ENCODE assay signal across 8 cellular contexts in the genomic region with DNA sequence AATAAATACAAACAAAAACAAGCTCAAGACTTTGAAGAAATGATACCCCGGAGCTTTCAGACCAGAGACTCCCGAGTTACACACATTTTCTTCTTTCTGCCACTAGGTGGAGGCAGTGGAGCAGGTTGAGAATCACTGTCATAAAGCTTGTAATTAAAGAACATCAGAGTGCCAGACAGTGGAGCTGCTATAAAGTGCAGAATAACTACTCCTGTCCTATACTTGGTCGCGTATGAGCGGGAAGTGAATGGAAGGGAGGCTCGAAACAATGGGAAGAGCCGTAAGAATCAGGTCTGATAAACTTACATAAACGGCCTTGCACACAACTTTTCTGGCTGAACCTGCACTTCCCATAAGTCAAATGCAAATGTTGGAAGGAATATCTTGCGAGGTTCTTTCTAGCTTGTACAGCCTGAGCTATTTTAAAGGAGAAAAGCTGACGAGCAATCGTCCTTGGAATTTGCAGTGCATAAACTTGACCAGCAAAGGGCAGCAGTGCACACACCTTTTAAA.
A peak's percentile ranks its signal among the peaks of the same experiment; 100 is the strongest.
DNase-seq lines count a peak whose midpoint lies in the region; ATAC-seq lines count a peak whose summit lies in the region.

No MANE protein-coding gene starts in this region.

- ATAC-seq in HG02973 (IDR thresholded peaks at IDR 0.05; ENCODE audit: unreplicated experiment) = peak; percentile 66
- ATAC-seq in right cardiac atrium = peak; percentile 82

- WGBS in right cardiac atrium = 4% methylated on average over 11 of the region's 11 CpGs

- H3K27ac ChIP-seq in right cardiac atrium (ENCODE audit: low read length) = no peak overlapping the region

- peaks cover 18% of the 10 kb centered on the region for H3K27me3 ChIP-seq in adipocyte (replicated peaks; ENCODE audit: control insufficient read depth, insufficient read depth, low read length)
- H3K27me3 ChIP-seq in right cardiac atrium (ENCODE audit: control insufficient read depth, insufficient read depth) = no peaks in the 10 kb centered on the region

- H3K9me3 ChIP-seq in adipocyte (ENCODE audit: control insufficient read depth, low read length) (no peaks in the 10 kb centered on the region), right cardiac atrium (ENCODE audit: control insufficient read depth, low read length) (no peaks in the 10 kb centered on the region)

- intact Hi-C loops in right cardiac atrium (cut with DNase I) = no loop called here

- H3K4me3 ChIP-seq in adipocyte (ENCODE audit: low read length) (no peak overlapping the region), right cardiac atrium (ENCODE audit: low read length) (no peak overlapping the region), skeletal muscle cell (ENCODE audit: low read depth, low read length) (no peak overlapping the region)

- DNase-seq in SIG-M5 treated with dmso at 0.1 percent for 504 hours (lab: John Stamatoyannopoulos, UW; ENCODE audit: unreplicated experiment) = peak; percentile 57
- DNase-seq in SIG-M5 (lab: John Stamatoyannopoulos, UW) = no peak
- DNase-seq in NCI-H526 treated with DMSO at 0.1 percent for 48 hours (lab: John Stamatoyannopoulos, UW) = peak; percentile 95
- peak; percentile 83 for DNase-seq in adipocyte (ENCODE audit: low read depth)
- peak in 1 of 3 donors; percentile 29 for DNase-seq in right cardiac atrium
- DNase-seq in skeletal muscle cell (ENCODE audit: low read depth) = peak; percentile 6
- DNase-seq in effector CD4-positive, alpha-beta T cell = no peak

- no peaks in the 10 kb centered on the region for H3K36me3 ChIP-seq in adipocyte (ENCODE audit: control insufficient read depth, insufficient read depth, low read length, severe bottlenecking)

- H3K9ac ChIP-seq in adipocyte (ENCODE audit: low read length) = no peak overlapping the region

- no peaks in the 10 kb centered on the region for H3K4me1 ChIP-seq in adipocyte (ENCODE audit: control insufficient read depth, insufficient read depth, low read length)
- H3K4me1 ChIP-seq in right cardiac atrium (ENCODE audit: control insufficient read depth, insufficient read depth, low read length) = no peaks in the 10 kb centered on the region

Comparison
In these comparisons a context has a peak if more than half of its experiments do, and no peak if none do; other contexts are left out.
1. DNase-seq: peak in SIG-M5 treated with dmso at 0.1 percent for 504 hours (single experiment), NCI-H526 treated with DMSO at 0.1 percent for 48 hours (single experiment), adipocyte (single experiment) and skeletal muscle cell (single experiment); none in SIG-M5 (single experiment) and effector CD4-positive, alpha-beta T cell (single experiment).